Comparison of ENCODE assay signal across 20 cellular contexts in the genomic region with DNA sequence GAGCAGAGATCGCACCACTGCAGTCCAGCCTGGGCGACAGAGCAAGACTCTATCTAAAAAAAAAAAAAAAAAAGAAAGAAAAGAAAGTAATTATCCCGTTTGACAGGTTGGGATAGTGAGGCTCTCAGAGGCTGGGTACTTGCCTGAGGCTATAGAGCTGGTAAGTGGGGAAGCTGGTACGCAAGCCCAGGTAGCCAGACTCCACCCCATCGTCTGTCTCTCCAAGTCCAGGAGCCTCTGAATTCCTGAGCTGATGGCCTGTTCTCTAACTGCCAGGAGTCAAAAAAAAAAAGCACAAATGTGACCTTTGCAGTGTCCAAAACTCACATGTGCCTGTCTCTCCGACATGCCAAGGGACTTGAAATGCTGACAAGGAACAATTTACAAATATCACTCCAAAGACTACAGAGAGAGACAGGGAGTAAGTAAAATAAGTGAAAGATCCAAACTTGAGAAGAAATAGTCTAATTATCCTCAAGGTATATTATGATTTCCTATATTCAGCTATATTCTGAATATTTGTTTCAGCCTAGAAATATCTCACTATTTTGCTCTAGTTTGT.
"Had no signal": no experiment of that assay in that cellular context is flagged by ENCODE, and none has a peak within 500 bp of the region (broad histone marks: within the 10 kb centered on the region; RNA-seq: fewer than 3 reads in every experiment).

No MANE protein-coding gene starts in this region.

- H3K9me3 ChIP-seq: Peyer's patch had no signal

- ATAC-seq: activated CD4-positive, CD25-positive, alpha-beta regulatory T cell treated with anti-CD3 and anti-CD28 coated beads, Interleukin-2, amount 50 U/mL, for 24 hours; activated CD8-positive, alpha-beta T cell treated with anti-CD3 and anti-CD28 coated beads, Interleukin-2, amount 10 ng/mL, durations not matched to agents 7 days and 5 days had no signal

- H3K4me1 ChIP-seq: Peyer's patch had no signal

- H3K4me3 ChIP-seq: Peyer's patch had no signal

- H3K27ac ChIP-seq: Peyer's patch, RWPE1 had no signal

- H3K36me3 ChIP-seq: Peyer's patch had no signal

- DNase-seq: activated CD4-positive, alpha-beta T cell treated with anti-CD3 and anti-CD28 coated beads for 4 hours; activated CD8-positive, alpha-beta memory T cell treated with anti-CD3 and anti-CD28 coated beads, Interleukin-2, amount 50 U/mL, for 48 hours; activated CD8-positive, alpha-beta T cell treated with anti-CD3 and anti-CD28 coated beads, Interleukin-2, amount 10 ng/mL, durations not matched to agents 7 days and 5 days; activated effector memory CD4-positive, alpha-beta T cell treated with Interleukin-2 at 50 U/mL for 16 hours; activated naive CD4-positive, alpha-beta T cell treated with anti-CD3 and anti-CD28 coated beads for 36 hours; activated T-cell treated with anti-CD3 and anti-CD28 coated beads, Interleukin-2, amount 50 U/mL, for 1 hour; amygdala; KG1; NCI-H1092; NCI-H1417; NCI-H1694; NCI-H2029; NCI-H2107; NCI-H2171 treated with DMSO at 0.1 percent for 48 hours; NCI-H226; NCI-H526; Peyer's patch; SHP77 treated with DMSO at 0.1 percent for 48 hours had no signal

- H3K27me3 ChIP-seq: Peyer's patch had no signal
